28 cellular contexts compared by ENCODE assay signal in genomic region chr12:33129500-33129899, GRCh38.
"Had no signal": no experiment of that assay in that cellular context is flagged by ENCODE, and none has a peak within 500 bp of the region (broad histone marks: within the 10 kb centered on the region; RNA-seq: fewer than 3 reads in every experiment).

No MANE protein-coding gene starts in this region.

- H3K9me3 Mint-ChIP-seq: stimulated activated naive CD8-positive, alpha-beta T cell treated with anti-CD3 and anti-CD28 coated beads, Interleukin-15, Interleukin-2, amounts not matched to agents 100 ng/mL and 50 ng/mL, for 24 hours; type B pancreatic cell had no signal

- H3K27me3 ChIP-seq: stomach, suprapubic skin, testis, thyroid gland, tibial artery, tibial nerve, transverse colon, upper lobe of left lung, upper lobe of right lung, uterus, vagina had no signal

- H3K9me3 ChIP-seq: stomach, suprapubic skin, testis, thoracic aorta, thyroid gland, tibial artery, tibial nerve, transverse colon, upper lobe of left lung, upper lobe of right lung, uterus, vagina had no signal

- H3K4me1 Mint-ChIP-seq: stimulated activated effector memory CD8-positive, alpha-beta T cell treated with anti-CD3 and anti-CD28 coated beads, Interleukin-12 subunit alpha, Interleukin-12 subunit beta, amount 100 ng/mL, for 72 hours; stimulated activated memory B cell treated with anti-CD40 and anti-IgM and Interleukin-4, amounts not matched to agents 10 μg/mL and 1 μg/mL and 100 μg/mL, for 72 hours; stimulated activated naive B cell treated with anti-CD40 and anti-IgM and Interleukin-4, amounts not matched to agents 10 μg/mL and 1 μg/mL and 100 μg/mL, for 72 hours had no signal

- H3K4me1 ChIP-seq: stomach, suprapubic skin, testis, thyroid gland, tibial artery, tibial nerve, transverse colon, upper lobe of left lung, upper lobe of right lung, uterus, vagina had no signal

- H3K4me3 ChIP-seq: stomach, suprapubic skin, testis, thoracic aorta, thyroid gland, tibial artery, tibial nerve, transverse colon, upper lobe of left lung, upper lobe of right lung, uterus, vagina had no signal

- DNase-seq: stimulated activated CD4-positive, alpha-beta T cell treated with anti-CD3 and anti-CD28 coated beads, Interleukin-2, amount 100 ng/mL, for 48 hours; stimulated activated CD4-positive, alpha-beta T cell treated with anti-CD3 and anti-CD28 coated beads, Interleukin-4, amount 100 ng/mL, for 1 hour; stimulated activated CD4-positive, alpha-beta T cell treated with anti-CD3 and anti-CD28 coated beads, Interleukin-4, amount 100 ng/mL, for 24 hours; stimulated activated CD4-positive, alpha-beta T cell treated with anti-CD3 and anti-CD28 coated beads, Interleukin-4, amount 100 ng/mL, for 4 hours; stimulated activated CD8-positive, alpha-beta memory T cell treated with anti-CD3 and anti-CD28 coated beads, Interleukin-4, amount 100 ng/mL, for 48 hours; stimulated activated naive B cell treated with anti-CD40 and anti-IgM and Interleukin-4, amounts not matched to agents 10 μg/mL and 1 μg/mL and 100 μg/mL, for 72 hours; stimulated activated naive CD4-positive, alpha-beta T cell; stimulated activated naive CD4-positive, alpha-beta T cell treated with Interleukin-2 at 50 U/mL for 16 hours; stimulated activated naive CD8-positive, alpha-beta T cell treated with anti-CD3 and anti-CD28 coated beads, Interleukin-15, Interleukin-2, amounts not matched to agents 100 U/mL and 50 U/mL, for 24 hours; stomach; substantia nigra; testis; thyroid gland; tibial artery; transverse colon; trophoblast cell; upper lobe of left lung; upper lobe of right lung; uterus had no signal

- H3K27me3 Mint-ChIP-seq: stimulated activated memory B cell treated with anti-CD40 and anti-IgM and Interleukin-4, amounts not matched to agents 10 μg/mL and 1 μg/mL and 100 μg/mL, for 72 hours; stimulated activated naive B cell treated with anti-CD40 and anti-IgM and Interleukin-4, amounts not matched to agents 10 μg/mL and 1 μg/mL and 100 μg/mL, for 72 hours; stimulated activated naive CD8-positive, alpha-beta T cell treated with anti-CD3 and anti-CD28 coated beads, Interleukin-15, Interleukin-2, amounts not matched to agents 100 ng/mL and 50 ng/mL, for 24 hours; type B pancreatic cell had no signal

- H3K4me3 Mint-ChIP-seq: stimulated activated effector memory CD8-positive, alpha-beta T cell treated with anti-CD3 and anti-CD28 coated beads, Interleukin-12 subunit alpha, Interleukin-12 subunit beta, amount 100 ng/mL, for 72 hours; stimulated activated memory B cell treated with anti-CD40 and anti-IgM and Interleukin-4, amounts not matched to agents 10 μg/mL and 1 μg/mL and 100 μg/mL, for 72 hours; stimulated activated naive B cell treated with anti-CD40 and anti-IgM and Interleukin-4, amounts not matched to agents 10 μg/mL and 1 μg/mL and 100 μg/mL, for 72 hours; stimulated activated naive CD8-positive, alpha-beta T cell treated with anti-CD3 and anti-CD28 coated beads, Interleukin-15, Interleukin-2, amounts not matched to agents 100 ng/mL and 50 ng/mL, for 24 hours; type B pancreatic cell had no signal

- H3K36me3 ChIP-seq: stomach, suprapubic skin, thoracic aorta, thyroid gland, tibial artery, tibial nerve, transverse colon, upper lobe of left lung, upper lobe of right lung, uterus, vagina had no signal

- FAIRE-seq: urothelium cell line had no signal

- H3K27ac ChIP-seq: stomach, suprapubic skin, testis, thoracic aorta, thyroid gland, tibial artery, tibial nerve, transverse colon, upper lobe of left lung, upper lobe of right lung, uterus, vagina had no signal

- ATAC-seq: stimulated activated effector memory CD8-positive, alpha-beta T cell treated with anti-CD3 and anti-CD28 coated beads, Interleukin-12 subunit alpha, Interleukin-12 subunit beta, amount 100 ng/mL, for 72 hours; stimulated activated memory B cell treated with anti-CD40 and anti-IgM and Interleukin-4, amounts not matched to agents 10 μg/mL and 1 μg/mL and 100 μg/mL, for 72 hours; stimulated activated naive B cell treated with anti-CD40 and anti-IgM and Interleukin-4, amounts not matched to agents 10 μg/mL and 1 μg/mL and 100 μg/mL, for 72 hours; stimulated activated naive CD8-positive, alpha-beta T cell treated with anti-CD3 and anti-CD28 coated beads, Interleukin-15, Interleukin-2, amounts not matched to agents 100 U/mL and 50 U/mL, for 24 hours; upper lobe of right lung had no signal

- H3K27ac Mint-ChIP-seq: stimulated activated effector memory CD8-positive, alpha-beta T cell treated with anti-CD3 and anti-CD28 coated beads, Interleukin-12 subunit alpha, Interleukin-12 subunit beta, amount 100 ng/mL, for 72 hours; stimulated activated memory B cell treated with anti-CD40 and anti-IgM and Interleukin-4, amounts not matched to agents 10 μg/mL and 1 μg/mL and 100 μg/mL, for 72 hours; stimulated activated naive B cell treated with anti-CD40 and anti-IgM and Interleukin-4, amounts not matched to agents 10 μg/mL and 1 μg/mL and 100 μg/mL, for 72 hours; stimulated activated naive CD8-positive, alpha-beta T cell treated with anti-CD3 and anti-CD28 coated beads, Interleukin-15, Interleukin-2, amounts not matched to agents 100 ng/mL and 50 ng/mL, for 24 hours; type B pancreatic cell had no signal
